Comparison of ENCODE assay signal across 8 cellular contexts in genomic region chr1:231625975-231626534, GRCh38. TPM values are rescaled to one million over a fixed set of nuclear protein-coding genes. Genes with fewer than 3 reads are reported as not detected.
DNase-seq lines count a peak whose midpoint lies in the region; ATAC-seq, FAIRE-seq and TF ChIP-seq lines count a peak whose summit lies in the region.

No MANE protein-coding gene starts in this region.

- no peak overlapping the region for H3K27ac ChIP-seq in PC-9
- peak overlapping the region; percentile 12 for H3K27ac ChIP-seq in endothelial cell of umbilical vein (ENCODE audit: insufficient read depth, low read depth, low read length)
- peak overlapping the region in 1 of 2 donors; percentile 74 for H3K27ac ChIP-seq in prostate gland

- intact Hi-C loops in PC-9 (cut with micrococcal nuclease; ENCODE audit: unreplicated experiment) (loop anchor here (1.0 to 5.0 kb wide), 2 partner anchors 98 to 151 kb away; partner anchors contain the start of gene TSNAX), endothelial cell of umbilical vein (cut with micrococcal nuclease) (loop anchor here (1.0 to 5.0 kb wide), 2 partner anchors 180 to 1006 kb away; partner anchors contain the start of gene SIPA1L2), prostate gland (cut with DNase I) (no loop called here)

- POLR2A ChIA-PET in PC-9 (lab: Charles Lee; ENCODE audit: unreplicated experiment) (no interaction called here), endothelial cell of umbilical vein (lab: Charles Lee) (no interaction called here)

- H3K79me2 ChIP-seq in PC-9 (ENCODE audit: low read depth) (no peaks in the 10 kb centered on the region), endothelial cell of umbilical vein (ENCODE audit: control insufficient read depth, insufficient read depth, low read length) (no peaks in the 10 kb centered on the region)

- H3K9me2 ChIP-seq in PC-9 (ENCODE audit: insufficient read depth), result no peaks in the 10 kb centered on the region; the same call in 1 of the 2 replicates

- peak overlapping the region; percentile 98; the same call in 1 of the 2 replicates for H2AFZ ChIP-seq in PC-9
- H2AFZ ChIP-seq in endothelial cell of umbilical vein (ENCODE audit: low read depth, low read length), result peak overlapping the region; percentile 26

- no peaks in the 10 kb centered on the region for H3K9me1 ChIP-seq in endothelial cell of umbilical vein (replicated peaks; ENCODE audit: control insufficient read depth, extremely low read depth, insufficient read depth, low read length)

- H3K4me2 ChIP-seq in PC-9 (peak overlapping the region; percentile 78), endothelial cell of umbilical vein (ENCODE audit: insufficient read depth, low read length) (no peak overlapping the region)

- DNase-seq in PC-9 (peak in 1 of 2 experiments; percentile 4), endothelial cell of umbilical vein (ENCODE audit: low read depth, low spot score) (no peak), prostate gland (ENCODE audit: low spot score) (no peak), dermis blood vessel endothelial cell (no peak), DMS 273 treated with DMSO at 0.1 percent for 48 hours (lab: John Stamatoyannopoulos, UW) (no peak)
- DNase-seq in stimulated activated CD4-positive, alpha-beta T cell treated with anti-CD3 and anti-CD28 coated beads, Interleukin-4, amount 100 ng/mL, for 24 hours, result no peak

- H3K4me1 ChIP-seq in ES-I3 (ENCODE audit: insufficient read depth, low read length), result peaks cover 9% of the 10 kb centered on the region
- H3K4me1 ChIP-seq in PC-9 (replicated peaks; ENCODE audit: insufficient read depth), result peaks cover 13% of the 10 kb centered on the region; the same call in 1 of the 2 replicates
- peaks cover 14% of the 10 kb centered on the region for H3K4me1 ChIP-seq in endothelial cell of umbilical vein (ENCODE audit: control insufficient read depth, extremely low read depth, insufficient read depth, low read length)
- H3K4me1 ChIP-seq in prostate gland (replicated peaks), result no peaks in the 10 kb centered on the region

- dilution Hi-C loops in endothelial cell of umbilical vein (cut with MboI; ENCODE audit: extremely low pct_ligation_motif_present, low sequenced_read_pairs), result no loop called here

- no peaks in the 10 kb centered on the region for H3K9me3 ChIP-seq in ES-I3 (ENCODE audit: control insufficient read depth, insufficient read depth, low read length)
- H3K9me3 ChIP-seq in PC-9 (ENCODE audit: insufficient read depth, low read depth), result no peaks in the 10 kb centered on the region
- H3K9me3 ChIP-seq in endothelial cell of umbilical vein (replicated peaks; ENCODE audit: control insufficient read depth, insufficient read depth, low read length), result no peaks in the 10 kb centered on the region
- H3K9me3 ChIP-seq in prostate gland, result no peaks in the 10 kb centered on the region

- H4K20me1 ChIP-seq in PC-9 (ENCODE audit: insufficient read depth) (0 out of 2 replicates have a peak, but pooled peaks cover 7% of the 10 kb centered on the region), endothelial cell of umbilical vein (replicated peaks; ENCODE audit: control insufficient read depth, extremely low read depth, insufficient read depth, low read length) (no peaks in the 10 kb centered on the region)

- CTCF ChIA-PET in PC-9 (lab: Charles Lee), result no interaction called here
- CTCF ChIA-PET in endothelial cell of umbilical vein (lab: Charles Lee), result no interaction called here

- TF ChIP-seq POLR2A in endothelial cell of umbilical vein (IDR thresholded peaks at IDR 0.05; ENCODE audit: low read depth, low read length) (no peak), prostate gland (IDR thresholded peaks at IDR 0.05) (no peak)

- no peak for TF ChIP-seq CTCF in PC-9 (conservative IDR thresholded peaks at IDR 0.05)
- TF ChIP-seq CTCF in endothelial cell of umbilical vein (IDR thresholded peaks at IDR 0.05; ENCODE audit: extremely low read depth in 1 of 2, insufficient read depth in 1 of 2, low read depth in 1 of 2, low read length in 2 of 2), result no peak
- no peak for TF ChIP-seq CTCF in prostate gland (IDR thresholded peaks at IDR 0.05)

- H3K9ac ChIP-seq in ES-I3 (ENCODE audit: low read depth, low read length), result peak overlapping the region; percentile 71; the same call in 1 of the 2 replicates
- H3K9ac ChIP-seq in endothelial cell of umbilical vein (replicated peaks; ENCODE audit: extremely low read depth, insufficient read depth, low read length), result no peak overlapping the region

- no peaks in the 10 kb centered on the region for H3K36me3 ChIP-seq in ES-I3 (ENCODE audit: insufficient read depth, low read length)
- no peaks in the 10 kb centered on the region for H3K36me3 ChIP-seq in PC-9 (ENCODE audit: low read depth)
- no peaks in the 10 kb centered on the region for H3K36me3 ChIP-seq in endothelial cell of umbilical vein (ENCODE audit: control insufficient read depth in 2 of 2, extremely low read depth in 1 of 2, insufficient read depth in 2 of 2, low read length in 2 of 2)
- H3K36me3 ChIP-seq in prostate gland, result no peaks in the 10 kb centered on the region

- FAIRE-seq in endothelial cell of umbilical vein (lab: Jason Lieb, UNC), result no peak

- no peaks in the 10 kb centered on the region for H3F3A ChIP-seq in PC-9 (ENCODE audit: insufficient read depth, low read depth)

- H3K27me3 ChIP-seq in PC-9 (ENCODE audit: insufficient read depth, low read depth) (peaks cover under 1% of the 10 kb centered on the region; the same call in 1 of the 2 replicates), endothelial cell of umbilical vein (ENCODE audit: control insufficient read depth in 2 of 2, insufficient read depth in 2 of 2, low read length in 2 of 2) (peaks cover 12 to 13% of the 10 kb centered on the region in 2 experiments), prostate gland (replicated peaks; ENCODE audit: insufficient read depth) (no peaks in the 10 kb centered on the region)

- ATAC-seq in HG03565 (IDR thresholded peaks at IDR 0.05; ENCODE audit: unreplicated experiment), result no peak

- H3K4me3 ChIP-seq in PC-9 (peak overlapping the region; percentile 84; the same call in 1 of the 2 replicates), endothelial cell of umbilical vein (replicated peaks in 1 of 3; ENCODE audit: insufficient read depth in 1 of 3, low read depth in 1 of 3, low read length in 3 of 3) (no peak overlapping the region), prostate gland (peak overlapping the region; percentile 66 to 75)

- BruUV-seq in PC-9 (replicated peaks; lab: Mats Ljungman, UMichigan) (no TSS peak), endothelial cell of umbilical vein (replicated peaks; lab: Mats Ljungman, UMichigan) (no TSS peak)

- WGBS in prostate gland, result 10% methylated on average over 7 of the region's 7 CpGs

TF ChIP-seq in endothelial cell of umbilical vein, 7 proteins besides CTCF, POLR2A, EP300 and RAD21:
- no peak for TF ChIP-seq MYC (IDR thresholded peaks at IDR 0.05; ENCODE audit: low read depth, low read length)
- no peak for TF ChIP-seq FOS (IDR thresholded peaks at IDR 0.05; ENCODE audit: borderline replicate concordance, insufficient read depth, low read length)
- TF ChIP-seq, protein P1, sequence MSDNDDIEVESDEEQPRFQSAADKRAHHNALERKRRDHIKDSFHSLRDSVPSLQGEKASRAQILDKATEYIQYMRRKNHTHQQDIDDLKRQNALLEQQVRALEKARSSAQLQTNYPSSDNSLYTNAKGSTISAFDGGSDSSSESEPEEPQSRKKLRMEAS (IDR thresholded peaks at IDR 0.05; ENCODE audit: insufficient read depth, insufficient read length), result peak; percentile 39
- TF ChIP-seq POLR2AphosphoS5 (IDR thresholded peaks at IDR 0.05; ENCODE audit: insufficient read depth, low read depth, low read length), result no peak
- no peak for TF ChIP-seq GATA2 (IDR thresholded peaks at IDR 0.05; ENCODE audit: insufficient read depth, insufficient read length, low read depth, low read length)
- no peak for TF ChIP-seq EZH2 (IDR thresholded peaks at IDR 0.05; ENCODE audit: borderline replicate concordance, low read depth, low read length, severe bottlenecking)
TF ChIP-seq in endothelial cell of umbilical vein: peak in this region for 1.

RNA-seq across cellular contexts. Expression of gene DISC1, which starts 0.5 kb away (rescaled TPM):
- 7.4 and 12.1 TPM in 2 replicates for total RNA-seq in PC-9 (2021)
- 12.8 and 14.7 TPM in 2 replicates for total RNA-seq in endothelial cell of umbilical vein
- polyA plus RNA-seq in endothelial cell of umbilical vein, result 3.1 and 3.3 TPM in 2 replicates
- 3.1 TPM in 2 replicates for polyA plus RNA-seq in endothelial cell of umbilical vein (2011; cell fraction: cytosol; rRNA removed)
- 10.4 and 11.1 TPM in 2 replicates for polyA plus RNA-seq in endothelial cell of umbilical vein (2011; cell fraction: nucleus; rRNA removed)
- 2.6 and 2.7 TPM in 2 replicates for polyA plus RNA-seq in endothelial cell of umbilical vein (2012)
- polyA minus RNA-seq in endothelial cell of umbilical vein, result 17.3 and 23.6 TPM in 2 replicates
- not detected for polyA minus RNA-seq in endothelial cell of umbilical vein (2011; cell fraction: cytosol; rRNA and poly(A)+ RNA removed)
- polyA minus RNA-seq in endothelial cell of umbilical vein (2011; cell fraction: nucleus; rRNA and poly(A)+ RNA removed), result 63.5 and 66.6 TPM in 2 replicates
- 1 to 10 TPM; 6.7 to 9.3 TPM for total RNA-seq in prostate gland
- 9.9 and 19.9 TPM in 2 replicates for total RNA-seq in dermis blood vessel endothelial cell

Comparison
In these comparisons a context has a peak if more than half of its experiments do, and no peak if none do; other contexts are left out.
1. H3K4me3 ChIP-seq: peak in PC-9 (single experiment) and prostate gland (2 of 2); none in endothelial cell of umbilical vein (0 of 3).